ENCODE assay signal across 8 cellular contexts in genomic region chr4:83582289-83582756, GRCh38. TPM values are rescaled to one million over a fixed set of nuclear protein-coding genes. Genes with fewer than 3 reads are reported as not detected.
A peak's percentile ranks its signal among the peaks of the same experiment; 100 is the strongest.
DNase-seq lines count a peak whose midpoint lies in the region; ATAC-seq and TF ChIP-seq lines count a peak whose summit lies in the region.

No MANE protein-coding gene starts in this region.

- H3K9me3 Mint-ChIP-seq in CD14-positive monocyte (peaks cover 0 to 2% (median 0%) of the 10 kb centered on the region in 7 donors), memory B cell (no peaks in the 10 kb centered on the region)

- H3K36me3 Mint-ChIP-seq in CD14-positive monocyte: peaks cover 26 to 36% of the 10 kb centered on the region in 2 donors
- H3K36me3 Mint-ChIP-seq in memory B cell: no peaks in the 10 kb centered on the region

- peaks cover 24% of the 10 kb centered on the region for H3K4me1 Mint-ChIP-seq in CD14-positive monocyte
- peaks cover 16% of the 10 kb centered on the region for H3K4me1 Mint-ChIP-seq in memory B cell

- DNase-seq in CD14-positive monocyte (ENCODE audit: low spot score) (no peak), LHCN-M2 (ENCODE audit: low read depth) (peak; percentile 52), astrocyte of the spinal cord (ENCODE audit: low read depth, low spot score) (peak; percentile 51), memory B cell (ENCODE audit: low spot score in 2 of 2) (peak in 1 of 2 donors; percentile 22), DMS53 (lab: John Stamatoyannopoulos, UW) (no peak)
- DNase-seq in stimulated activated CD4-positive, alpha-beta T cell treated with anti-CD3 and anti-CD28 coated beads, Interleukin-15, amount 100 ng/mL, for 24 hours: no peak

- in situ Hi-C loops in astrocyte of the spinal cord (cut with HindIII; ENCODE audit: low sequenced_read_pairs): no loop called here

- H3K27me3 Mint-ChIP-seq in CD14-positive monocyte (ENCODE audit: low read depth in 3 of 3) (no peaks in the 10 kb centered on the region), memory B cell (no peaks in the 10 kb centered on the region)

- H3K4me3 Mint-ChIP-seq in CD14-positive monocyte (peak overlapping the region; percentile 34 to 37), memory B cell (peak overlapping the region; percentile 71)

- H3K4me3 ChIP-seq in astrocyte of the spinal cord (ENCODE audit: low read depth, low read length): no peak overlapping the region

- ATAC-seq in GM19438 (IDR thresholded peaks at IDR 0.05; ENCODE audit: low read depth, unreplicated experiment): peak; percentile 60
- ATAC-seq in memory B cell (ENCODE audit: low read depth): peak; percentile 66
- ATAC-seq in GM19035 (IDR thresholded peaks at IDR 0.05; ENCODE audit: unreplicated experiment): no peak

- H3K27ac Mint-ChIP-seq in CD14-positive monocyte (peak overlapping the region; percentile 69 to 87 (median 83)), memory B cell (peak overlapping the region; percentile 81)

- TF ChIP-seq CTCF in CD14-positive monocyte (IDR thresholded peaks at IDR 0.05) (peak; percentile 39), astrocyte of the spinal cord (IDR thresholded peaks at IDR 0.05; ENCODE audit: low read depth, low read length) (peak; percentile 18)

- intact Hi-C loops in CD14-positive monocyte (cut with micrococcal nuclease): loop anchor here (5.0 kb wide), 2 partner anchors 50 to 55 kb away; no protein-coding TSS in a partner anchor

RNA-seq across cellular contexts. Expression of gene GPAT3, which starts 46.4 kb away (rescaled TPM):
- polyA plus RNA-seq in CD14-positive monocyte: 10 to 100 TPM; 44.2 to 46.2 TPM
- 1.5 and 2.3 TPM in 2 replicates for total RNA-seq in LHCN-M2 (2014; rRNA removed)
- 0.18 TPM for polyA plus RNA-seq in LHCN-M2 (2012)

Comparison
In these comparisons a context has a peak if more than half of its experiments do, and no peak if none do; other contexts are left out.
1. DNase-seq: peak in LHCN-M2 (single experiment) and astrocyte of the spinal cord (single experiment); none in CD14-positive monocyte (single experiment), stimulated activated CD4-positive, alpha-beta T cell treated with anti-CD3 and anti-CD28 coated beads, Interleukin-15, amount 100 ng/mL, for 24 hours (single experiment) and DMS53 (single experiment).